Comparison of ENCODE assay signal across 15 cellular contexts in genomic region chr16:30548392-30549255, GRCh38. TPM values are rescaled to one million over a fixed set of nuclear protein-coding genes. Genes with fewer than 3 reads are reported as not detected.
DNase-seq lines count a peak whose midpoint lies in the region; ATAC-seq and TF ChIP-seq lines count a peak whose summit lies in the region.
"Had no signal": no experiment of that assay in that cellular context is flagged by ENCODE, and none has a peak within 500 bp of the region (broad histone marks: within the 10 kb centered on the region; RNA-seq: fewer than 3 reads in every experiment).

No MANE protein-coding gene starts in this region.

- H3K4me3 Mint-ChIP-seq in CD4-positive, CD25-positive, alpha-beta regulatory T cell: peak overlapping the region in 1 of 4 donors; percentile 23
- H3K4me3 Mint-ChIP-seq: activated CD4-positive, alpha-beta memory T cell treated with anti-CD3 and anti-CD28 coated beads, Interleukin-2, amount 10 ng/mL, durations not matched to agents 7 days and 5 days; nephron had no signal

- no peak for TF ChIP-seq CTCF in RWPE1 (conservative IDR thresholded peaks at IDR 0.05; ENCODE audit: low read depth)

- no peak overlapping the region for H3K27ac ChIP-seq in CD4-positive, CD25-positive, alpha-beta regulatory T cell (ENCODE audit: insufficient read depth, low read length, poor library complexity, severe bottlenecking)
- H3K27ac ChIP-seq in RWPE1: peak overlapping the region; percentile 27; the same call in 1 of the 2 replicates
- no peak overlapping the region for H3K27ac ChIP-seq in iPS-20b (ENCODE audit: low read length)

- H3K27ac Mint-ChIP-seq in CD4-positive, CD25-positive, alpha-beta regulatory T cell: peak overlapping the region; percentile 63 to 73 (median 64)
- H3K27ac Mint-ChIP-seq: activated CD4-positive, alpha-beta memory T cell treated with anti-CD3 and anti-CD28 coated beads, Interleukin-2, amount 10 ng/mL, durations not matched to agents 7 days and 5 days had no signal

- POLR2A ChIA-PET in RWPE1 (lab: Yijun Ruan, JAX; ENCODE audit: low non-redundant PET): no interaction called here

- no peaks in the 10 kb centered on the region for H3K9me3 ChIP-seq in CD4-positive, CD25-positive, alpha-beta regulatory T cell (ENCODE audit: control insufficient read depth in 2 of 2, low read length in 2 of 2)
- no peaks in the 10 kb centered on the region for H3K9me3 ChIP-seq in iPS-20b (ENCODE audit: insufficient read depth, low read depth, low read length)
- H3K9me3 ChIP-seq: MG63 had no signal

- H3K9me3 Mint-ChIP-seq in CD4-positive, CD25-positive, alpha-beta regulatory T cell: no peaks in the 10 kb centered on the region
- H3K9me3 Mint-ChIP-seq: activated CD4-positive, alpha-beta memory T cell treated with anti-CD3 and anti-CD28 coated beads, Interleukin-2, amount 10 ng/mL, durations not matched to agents 7 days and 5 days; nephron had no signal

- CTCF ChIA-PET in RWPE1 (lab: Yijun Ruan, JAX): interaction anchor here (0.5 kb wide), 1 partner anchor 90 kb away, joined by 3 read pairs; no protein-coding TSS in a partner anchor

- peaks cover 5% of the 10 kb centered on the region for H3K36me3 ChIP-seq in CD4-positive, CD25-positive, alpha-beta regulatory T cell (ENCODE audit: control insufficient read depth, insufficient read depth, low read length)
- peaks cover 5% of the 10 kb centered on the region; the same call in 1 of the 2 replicates for H3K36me3 ChIP-seq in iPS-20b (ENCODE audit: insufficient read depth, low read depth, low read length)

- no peaks in the 10 kb centered on the region for H3K27me3 Mint-ChIP-seq in CD4-positive, CD25-positive, alpha-beta regulatory T cell
- H3K27me3 Mint-ChIP-seq: activated CD4-positive, alpha-beta memory T cell treated with anti-CD3 and anti-CD28 coated beads, Interleukin-2, amount 10 ng/mL, durations not matched to agents 7 days and 5 days had no signal

- H3K4me1 ChIP-seq in CD4-positive, CD25-positive, alpha-beta regulatory T cell (ENCODE audit: control insufficient read depth, insufficient read depth, low read length, poor library complexity, severe bottlenecking): peaks cover 27% of the 10 kb centered on the region
- peaks cover 12% of the 10 kb centered on the region for H3K4me1 ChIP-seq in iPS-20b (ENCODE audit: insufficient read depth, low read length)

- peaks cover 3% of the 10 kb centered on the region for H3K36me3 Mint-ChIP-seq in CD4-positive, CD25-positive, alpha-beta regulatory T cell

- H3K9ac ChIP-seq in iPS-20b (ENCODE audit: low read depth, low read length): no peak overlapping the region

- peaks cover 6 to 51% (median 34%) of the 10 kb centered on the region in 4 donors for H3K4me1 Mint-ChIP-seq in CD4-positive, CD25-positive, alpha-beta regulatory T cell

- H3K27me3 ChIP-seq in CD4-positive, CD25-positive, alpha-beta regulatory T cell (ENCODE audit: control insufficient read depth, insufficient read depth, low read length): no peaks in the 10 kb centered on the region
- no peaks in the 10 kb centered on the region for H3K27me3 ChIP-seq in iPS-20b (ENCODE audit: insufficient read depth, low read length)
- H3K27me3 ChIP-seq: MG63 had no signal

- no peak for ATAC-seq in CD4-positive, CD25-positive, alpha-beta regulatory T cell (ENCODE audit: low read depth in 2 of 2)
- ATAC-seq: left lobe of liver had no signal

- no peak overlapping the region for H3K4me3 ChIP-seq in CD4-positive, CD25-positive, alpha-beta regulatory T cell (ENCODE audit: low read depth, low read length)
- peak overlapping the region; percentile 38; the same call in 1 of the 2 replicates for H3K4me3 ChIP-seq in iPS-20b (ENCODE audit: low read length)
- H3K4me3 ChIP-seq: MG63 had no signal

- DNase-seq in CD4-positive, CD25-positive, alpha-beta regulatory T cell: no peak
- DNase-seq in RWPE1 (ENCODE audit: low spot score) (no peak), iPS-NIHi7 (ENCODE audit: extremely low spot score) (no peak), COR-L47 (lab: John Stamatoyannopoulos, UW) (no peak), HuH-7.5 (ENCODE audit: low spot score) (no peak)
- DNase-seq: activated CD4-positive, alpha-beta memory T cell treated with anti-CD3 and anti-CD28 coated beads, Interleukin-2, amount 10 ng/mL, durations not matched to agents 7 days and 5 days; activated gamma-delta T cell; DND-41; MG63; NCI-H2029 treated with DMSO at 0.1 percent for 48 hours; stimulated activated CD4-positive, alpha-beta T cell treated with anti-CD3 and anti-CD28 coated beads, Interleukin-4, amount 100 ng/mL, for 24 hours; stimulated activated naive CD4-positive, alpha-beta T cell had no signal

RNA-seq across cellular contexts. Expression of gene ZNF764, which starts 9.6 kb away (rescaled TPM):
- total RNA-seq in CD4-positive, CD25-positive, alpha-beta regulatory T cell: 15.6 TPM
- 1 to 10 TPM; 4.8 to 6.5 (median 5.7) TPM for polyA plus RNA-seq in CD4-positive, CD25-positive, alpha-beta regulatory T cell

RNA-seq across cellular contexts. Expression of gene ZNF747, which starts 14.0 kb away (rescaled TPM):
- 5.0 TPM for total RNA-seq in CD4-positive, CD25-positive, alpha-beta regulatory T cell
- polyA plus RNA-seq in CD4-positive, CD25-positive, alpha-beta regulatory T cell: 1 to 10 TPM; 6.4 to 9.4 (median 8.6) TPM

RNA-seq across cellular contexts. Expression of gene ZNF768, which starts 22.3 kb away (rescaled TPM):
- 4.0 TPM for total RNA-seq in CD4-positive, CD25-positive, alpha-beta regulatory T cell
- 1 to 10 TPM in 1 of 4 donors, under 1 TPM in 3; 0.40 to 1.2 (median 0.66) TPM for polyA plus RNA-seq in CD4-positive, CD25-positive, alpha-beta regulatory T cell

RNA-seq across cellular contexts. Expression of gene ZNF688, which starts 22.9 kb away (rescaled TPM):
- total RNA-seq in CD4-positive, CD25-positive, alpha-beta regulatory T cell: 12.1 TPM
- polyA plus RNA-seq in CD4-positive, CD25-positive, alpha-beta regulatory T cell: 10 to 100 TPM; 34.5 to 59.1 (median 50.5) TPM

RNA-seq across cellular contexts. Expression of gene ZNF785, which starts 36.9 kb away (rescaled TPM):
- total RNA-seq in CD4-positive, CD25-positive, alpha-beta regulatory T cell: 9.3 TPM
- polyA plus RNA-seq in CD4-positive, CD25-positive, alpha-beta regulatory T cell: 1 to 10 TPM; 1.4 to 3.5 (median 2.5) TPM
